In the genomic region with DNA sequence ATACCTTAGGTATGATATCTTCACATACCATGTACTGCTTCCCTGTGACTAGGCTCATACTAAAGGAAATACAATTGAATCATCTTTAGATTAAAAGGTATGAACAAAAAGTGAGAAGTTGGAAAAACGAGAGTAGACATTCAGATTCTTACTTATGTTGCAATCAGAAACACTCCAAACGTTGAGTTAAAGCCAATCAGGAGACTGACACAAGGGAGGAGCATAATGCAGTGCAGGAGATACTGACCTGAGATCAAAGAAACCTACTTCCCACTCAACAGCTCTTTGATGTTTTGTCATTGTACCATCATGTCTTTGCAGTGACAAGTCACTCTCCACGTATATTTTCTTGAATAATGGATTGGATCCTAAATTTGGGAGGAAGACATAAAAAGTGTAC, we compare ENCODE assay signal across 23 cellular contexts. TPM values are rescaled to one million over a fixed set of nuclear protein-coding genes. Genes with fewer than 3 reads are reported as not detected.
DNase-seq lines count a peak whose midpoint lies in the region; ATAC-seq, FAIRE-seq and TF ChIP-seq lines count a peak whose summit lies in the region.
"Had no signal": no experiment of that assay in that cellular context is flagged by ENCODE, and none has a peak within 500 bp of the region (broad histone marks: within the 10 kb centered on the region; RNA-seq: fewer than 3 reads in every experiment).

No MANE protein-coding gene starts in this region.

- TF ChIP-seq EP300 in HepG2 (IDR thresholded peaks at IDR 0.05; ENCODE audit: low read depth in 2 of 2, low read length in 2 of 2) (no peak), HepG2 (CRISPR knock-in tag; IDR thresholded peaks at IDR 0.05; ENCODE audit: borderline replicate concordance) (no peak)

- TF ChIP-seq POLR2A in HepG2 (IDR thresholded peaks at IDR 0.05; ENCODE audit: insufficient read depth in 1 of 2, low read depth in 2 of 2, low read length in 2 of 2) (no peak), right lobe of liver (IDR thresholded peaks at IDR 0.05) (no peak)

- DNase-seq in HepG2 (ENCODE audit: low spot score) = peak; percentile 7
- DNase-seq in right lobe of liver = no peak
- DNase-seq in adipocyte (ENCODE audit: low read depth) = no peak
- no peak for DNase-seq in hypothalamus (lab: John Stamatoyannopoulos, UW)
- no peak for DNase-seq in ascending aorta (ENCODE audit: low spot score in 2 of 2)
- DNase-seq: activated B cell treated with CpG ODN at 0.5 μM for 24 hours; activated CD4-positive, alpha-beta memory T cell treated with anti-CD3 and anti-CD28 coated beads, Interleukin-2, amount 10 ng/mL, durations not matched to agents 7 days and 5 days; activated gamma-delta T cell treated with Interleukin-2 at 50 U/mL for 16 hours; activated T-cell treated with anti-CD3 and anti-CD28 coated beads for 4 hours; BE2C; Calu3; caudate nucleus; Peyer's patch; stimulated activated CD4-positive, alpha-beta T cell treated with anti-CD3 and anti-CD28 coated beads, Interleukin-4, amount 100 ng/mL, for 4 hours; upper lobe of right lung had no signal

- under 1% methylated on average over 3 of the region's 3 CpGs for WGBS in HepG2 (ENCODE audit: low lambda C conversion rate)
- WGBS in right lobe of liver (ENCODE audit: insufficient coverage, low coverage, low lambda C conversion rate, missing lambda C conversion rate) = 17% methylated on average over 3 of the region's 3 CpGs

- H4K20me1 ChIP-seq in HepG2 (ENCODE audit: insufficient read depth, low read length) = no peaks in the 10 kb centered on the region

- POLR2A ChIA-PET in HepG2 (lab: Yijun Ruan, JAX) = no interaction called here

- CTCF ChIA-PET in HepG2 (lab: Yijun Ruan, JAX; ENCODE audit: low intra/inter-chr PET ratio, low total read pairs) = no interaction called here

- no peaks in the 10 kb centered on the region for H3K9me3 ChIP-seq in HepG2 (ENCODE audit: low read length)
- H3K9me3 ChIP-seq in right lobe of liver = no peaks in the 10 kb centered on the region
- H3K9me3 ChIP-seq in adipocyte (ENCODE audit: control insufficient read depth, low read length) = peaks cover 3% of the 10 kb centered on the region
- H3K9me3 ChIP-seq in muscle layer of colon (ENCODE audit: low read length) = no peaks in the 10 kb centered on the region
- H3K9me3 ChIP-seq in ascending aorta = no peaks in the 10 kb centered on the region
- H3K9me3 ChIP-seq: BE2C, gastroesophageal sphincter, neutrophil, Peyer's patch, upper lobe of right lung had no signal

- H3K27me3 ChIP-seq in HepG2 (ENCODE audit: control insufficient read depth in 1 of 2, insufficient read depth in 2 of 2, low read length in 2 of 2) (no peaks in the 10 kb centered on the region), right lobe of liver (no peaks in the 10 kb centered on the region), adipocyte (replicated peaks; ENCODE audit: control insufficient read depth, insufficient read depth, low read length) (no peaks in the 10 kb centered on the region), muscle layer of colon (ENCODE audit: control insufficient read depth in 1 of 2, insufficient read depth in 2 of 2, low read length in 2 of 2) (no peaks in the 10 kb centered on the region), ascending aorta (no peaks in the 10 kb centered on the region)
- H3K27me3 ChIP-seq: BE2C, gastroesophageal sphincter, neutrophil, Peyer's patch, upper lobe of right lung had no signal

- no peak for TF ChIP-seq CTCF in HepG2 (CRISPR knock-in tag; IDR thresholded peaks at IDR 0.05)
- TF ChIP-seq CTCF in right lobe of liver (IDR thresholded peaks at IDR 0.05) = no peak
- no peak for TF ChIP-seq CTCF in ascending aorta (IDR thresholded peaks at IDR 0.05)

- TF ChIP-seq RAD21 in HepG2 (CRISPR knock-in tag; IDR thresholded peaks at IDR 0.05) = no peak

- H3K36me3 ChIP-seq in HepG2 (replicated peaks in 1 of 2; ENCODE audit: control insufficient read depth in 1 of 2, insufficient read depth in 2 of 2, low read length in 2 of 2) (no peaks in the 10 kb centered on the region), right lobe of liver (no peaks in the 10 kb centered on the region), adipocyte (ENCODE audit: control insufficient read depth, insufficient read depth, low read length, severe bottlenecking) (no peaks in the 10 kb centered on the region), muscle layer of colon (ENCODE audit: insufficient read depth, low read length) (no peaks in the 10 kb centered on the region), ascending aorta (no peaks in the 10 kb centered on the region)
- H3K36me3 ChIP-seq: BE2C, gastroesophageal sphincter, neutrophil, Peyer's patch, upper lobe of right lung had no signal

- ATAC-seq in HepG2 (no peak), right lobe of liver (no peak), HG03045 (IDR thresholded peaks at IDR 0.05; ENCODE audit: unreplicated experiment) (no peak), HG02798 (IDR thresholded peaks at IDR 0.05; ENCODE audit: poor library complexity, unreplicated experiment) (no peak)
- ATAC-seq: gastroesophageal sphincter, K562, upper lobe of right lung had no signal

- in situ Hi-C loops in HepG2 (cut with HindIII; ENCODE audit: extremely low pct_ligation_motif_present, low pct_unique_long_range_greater_than_20kb) = no loop called here

- H3K79me2 ChIP-seq in HepG2 (ENCODE audit: insufficient read depth, low read length) = no peaks in the 10 kb centered on the region

- H3K27ac ChIP-seq in HepG2 (ENCODE audit: extremely low read length, insufficient read depth, low read length) (no peak overlapping the region), right lobe of liver (no peak overlapping the region), muscle layer of colon (ENCODE audit: low read depth, low read length) (peak overlapping the region; percentile 16), ascending aorta (no peak overlapping the region)
- H3K27ac ChIP-seq: HL-60, neutrophil, upper lobe of right lung had no signal

- H3K9ac ChIP-seq in HepG2 (ENCODE audit: insufficient read depth, low read depth, low read length) (no peak overlapping the region), adipocyte (ENCODE audit: low read length) (peak overlapping the region; percentile 87), muscle layer of colon (ENCODE audit: low read length) (no peak overlapping the region)

- H3K4me2 ChIP-seq in HepG2 (ENCODE audit: low read depth, low read length) = no peak overlapping the region

- no peak overlapping the region for H3K4me3 ChIP-seq in HepG2 (replicated peaks in 1 of 3; ENCODE audit: insufficient read depth in 1 of 3, low read depth in 2 of 3, low read length in 3 of 3)
- H3K4me3 ChIP-seq in right lobe of liver = no peak overlapping the region
- peak overlapping the region; percentile 84 for H3K4me3 ChIP-seq in adipocyte (ENCODE audit: low read length)
- peak overlapping the region in 1 of 2 donors; percentile 52 for H3K4me3 ChIP-seq in muscle layer of colon (ENCODE audit: low read depth in 1 of 2, low read length in 2 of 2)
- H3K4me3 ChIP-seq in ascending aorta = no peak overlapping the region
- H3K4me3 ChIP-seq: K562, Peyer's patch, upper lobe of right lung had no signal

- H3K4me1 ChIP-seq in HepG2 (ENCODE audit: insufficient read depth, low read length) (no peaks in the 10 kb centered on the region), right lobe of liver (no peaks in the 10 kb centered on the region), adipocyte (ENCODE audit: control insufficient read depth, insufficient read depth, low read length) (peaks cover 45% of the 10 kb centered on the region), muscle layer of colon (ENCODE audit: insufficient read depth, low read length) (peaks cover 24% of the 10 kb centered on the region), ascending aorta (peaks cover 0 to 2% of the 10 kb centered on the region in 2 donors)
- H3K4me1 ChIP-seq: Peyer's patch, upper lobe of right lung had no signal

- BruUV-seq in HepG2 (replicated peaks; lab: Mats Ljungman, UMichigan) = no TSS peak

- intact Hi-C loops in HepG2 (cut with micrococcal nuclease; ENCODE audit: unreplicated experiment) (no loop called here), right lobe of liver (cut with DNase I) (no loop called here), ascending aorta (cut with DNase I) (no loop called here)

- FAIRE-seq in HepG2 (lab: Jason Lieb, UNC) = no peak
- FAIRE-seq: A204.1, K562 had no signal

- H2AFZ ChIP-seq in HepG2 (ENCODE audit: low read length) = no peak overlapping the region

TF ChIP-seq in HepG2, 621 proteins besides CTCF, POLR2A, EP300 and RAD21 (continues in another document):
- TF ChIP-seq ZNF7 (CRISPR knock-in tag; IDR thresholded peaks at IDR 0.05) = no peak

RNA-seq across cellular contexts. Expression of a gene that starts 8.9 kb away (rescaled TPM):
- not detected in 2 replicates for total RNA-seq in HepG2 (2016; rRNA removed; fragmentation: Illumina TruSeq; extraction: Trizol)
- not detected in 2 replicates for total RNA-seq in HepG2 (2016; cell fraction: cytosol; rRNA removed; fragmentation: Illumina TruSeq; extraction: Trizol; ENCODE audit: low read depth)
- total RNA-seq in HepG2 (2016; cell fraction: insoluble cytoplasmic fraction; rRNA removed; fragmentation: Illumina TruSeq; extraction: Trizol) = not detected in 2 replicates
- not detected in 2 replicates for total RNA-seq in HepG2 (2016; cell fraction: membrane; rRNA removed; fragmentation: Illumina TruSeq; extraction: Trizol)
- not detected in 2 replicates for total RNA-seq in HepG2 (2016; cell fraction: nucleus; rRNA removed; fragmentation: Illumina TruSeq; extraction: Trizol)
- polyA plus RNA-seq in HepG2 (2011; rRNA removed) = not detected in 2 replicates
- not detected in 2 replicates for polyA plus RNA-seq in HepG2 (2011; cell fraction: cytosol; rRNA removed)
- polyA plus RNA-seq in HepG2 (2011; cell fraction: nucleus; rRNA removed) = not detected in 2 replicates
- not detected in 2 replicates for polyA plus RNA-seq in HepG2 (2012)
- not detected in 2 replicates for polyA plus RNA-seq in HepG2 (2016; cell fraction: cytosol; fragmentation: Illumina TruSeq; extraction: Trizol; ENCODE audit: low read depth)
- not detected in 2 replicates for polyA plus RNA-seq in HepG2 (2016; cell fraction: insoluble cytoplasmic fraction; fragmentation: Illumina TruSeq; extraction: Trizol; ENCODE audit: low read depth)
- polyA plus RNA-seq in HepG2 (2016; cell fraction: membrane; fragmentation: Illumina TruSeq; extraction: Trizol; ENCODE audit: low read depth) = not detected in 2 replicates
- polyA plus RNA-seq in HepG2 (2016; cell fraction: nucleus; fragmentation: Illumina TruSeq; extraction: Trizol; ENCODE audit: insufficient read depth, low read depth) = not detected in 2 replicates
- not detected in 2 replicates for polyA minus RNA-seq in HepG2 (2011; rRNA and poly(A)+ RNA removed; ENCODE audit: low replicate concordance)
- not detected in 2 replicates for polyA minus RNA-seq in HepG2 (2011; cell fraction: cytosol; rRNA and poly(A)+ RNA removed)
- not detected in 2 replicates for polyA minus RNA-seq in HepG2 (2011; cell fraction: nucleus; rRNA and poly(A)+ RNA removed)
- total RNA-seq in right lobe of liver = 1 to 10 TPM; 1.3 to 2.6 (median 1.7) TPM
- total RNA-seq in ascending aorta = 31.6 TPM
- total RNA-seq: activated B cell treated with CpG ODN at 0.5 μM for 24 hours had no signal
